8 cellular contexts compared by ENCODE assay signal in the genomic region with DNA sequence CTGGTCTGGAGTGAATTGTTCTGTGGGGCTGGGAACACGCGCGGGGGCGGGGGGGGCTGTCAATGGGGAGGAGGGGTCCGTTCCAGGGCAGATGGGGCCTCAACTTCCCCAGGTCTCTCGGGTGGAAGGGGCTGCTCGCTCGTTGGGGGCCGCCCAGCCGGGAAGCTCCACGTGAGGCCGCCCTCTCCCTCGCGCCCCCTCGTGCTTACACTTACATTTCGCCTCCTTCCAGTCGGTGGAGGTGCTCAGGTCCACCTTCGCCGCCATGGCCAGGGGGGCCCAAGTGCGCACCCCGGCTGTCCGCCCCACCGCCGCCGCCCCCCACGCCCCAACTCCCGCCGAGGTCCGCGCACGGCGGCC. TPM values are rescaled to one million over a fixed set of nuclear protein-coding genes. Genes with fewer than 3 reads are reported as not detected.
DNase-seq lines count a peak whose midpoint lies in the region; ATAC-seq and TF ChIP-seq lines count a peak whose summit lies in the region.

No MANE protein-coding gene starts in this region.

- CTCF ChIA-PET in IMR-90 (lab: Yijun Ruan, JAX) = no interaction called here

- no peaks in the 10 kb centered on the region for H3K36me3 ChIP-seq in IMR-90 (ENCODE audit: control insufficient read depth, insufficient read depth, low read length)
- no peaks in the 10 kb centered on the region for H3K36me3 ChIP-seq in stomach smooth muscle (ENCODE audit: control insufficient read depth in 2 of 2, insufficient read depth in 2 of 2, low read length in 2 of 2)

- no peak overlapping the region for H2BK5ac ChIP-seq in IMR-90 (ENCODE audit: low read depth, low read length, poor library complexity, severe bottlenecking)

- peak overlapping the region; percentile 25; the same call in 1 of the 2 replicates for H4K91ac ChIP-seq in IMR-90 (ENCODE audit: insufficient read depth, low read depth, low read length)

- H3K4me3 ChIP-seq in IMR-90 (ENCODE audit: insufficient read depth, low read depth, low read length) (peak overlapping the region; percentile 72), astrocyte of the cerebellum (ENCODE audit: low read depth, low read length) (peak overlapping the region; percentile 68), stomach smooth muscle (ENCODE audit: low read length in 2 of 2) (peak overlapping the region; percentile 52 to 80)

- peak overlapping the region; percentile 89 for H3K4me2 ChIP-seq in IMR-90 (ENCODE audit: low read depth, low read length)

- no peak overlapping the region for H3K18ac ChIP-seq in IMR-90 (ENCODE audit: low read depth, low read length)

- POLR2A ChIA-PET in IMR-90 (lab: Charles Lee; ENCODE audit: unreplicated experiment) = no interaction called here

- H4K8ac ChIP-seq in IMR-90 (ENCODE audit: low read depth in 2 of 2, low read length in 2 of 2) = peak overlapping the region; percentile 64 to 72; a peak in 2 of 4 replicates

- no peak overlapping the region for H2BK15ac ChIP-seq in IMR-90 (ENCODE audit: low read depth, low read length)

- no peak for TF ChIP-seq RAD21 in IMR-90 (IDR thresholded peaks at IDR 0.05; ENCODE audit: low read length)

- peak overlapping the region; percentile 96 for H2AK5ac ChIP-seq in IMR-90 (ENCODE audit: low read depth, low read length)

- H4K5ac ChIP-seq in IMR-90 (ENCODE audit: low read depth, low read length) = no peak overlapping the region

- peak overlapping the region; percentile 93 for H2AK9ac ChIP-seq in IMR-90 (replicated peaks; ENCODE audit: low read depth, low read length, poor library complexity)

- in situ Hi-C loops in IMR-90 (cut with MboI; ENCODE audit: low sequenced_read_pairs) (no loop called here), astrocyte of the cerebellum (cut with HindIII; ENCODE audit: low sequenced_read_pairs) (no loop called here)

- DNase-seq in IMR-90 (no peak), astrocyte of the cerebellum (ENCODE audit: low read depth) (no peak), GF-D8 (lab: John Stamatoyannopoulos, UW) (no peak)

- no peak overlapping the region; the same call in 1 of the 2 replicates for H3K23ac ChIP-seq in IMR-90 (ENCODE audit: low read depth, low read length)

- H3K79me1 ChIP-seq in IMR-90 (ENCODE audit: low read depth in 1 of 2, low read length in 2 of 2) = peaks cover 7 to 28% of the 10 kb centered on the region in 2 experiments; a peak in 3 of 4 replicates

- dilution Hi-C loops in IMR-90 (cut with HindIII; ENCODE audit: low sequenced_read_pairs, unreplicated experiment) = no loop called here

- peak overlapping the region; percentile 22; the same call in 1 of the 2 replicates for H3K27ac ChIP-seq in IMR-90 (ENCODE audit: insufficient read depth, low read length)
- H3K27ac ChIP-seq in layer of hippocampus (ENCODE audit: low read depth, low read length) = peak overlapping the region; percentile 71
- H3K27ac ChIP-seq in stomach smooth muscle (ENCODE audit: low read length) = peak overlapping the region; percentile 11

- H3K4me1 ChIP-seq in IMR-90 (ENCODE audit: control insufficient read depth, insufficient read depth, low read length) (peaks cover 5% of the 10 kb centered on the region; the same call in 1 of the 2 replicates), stomach smooth muscle (ENCODE audit: control insufficient read depth, insufficient read depth, low read length) (peaks cover 16% of the 10 kb centered on the region)

- TF ChIP-seq POLR2A in IMR-90 (IDR thresholded peaks at IDR 0.05; ENCODE audit: low read depth, low read length) = no peak

- peak; percentile 18; the same call in 1 of the 3 replicates for TF ChIP-seq CTCF in GM12872 (IDR thresholded peaks at IDR 0.05; ENCODE audit: insufficient read depth, low read depth, low read length)
- TF ChIP-seq CTCF in IMR-90 (conservative IDR thresholded peaks at IDR 0.05; ENCODE audit: low read depth, low read length) = peak; percentile 13; the same call in 1 of the 2 replicates
- TF ChIP-seq CTCF in astrocyte of the cerebellum (IDR thresholded peaks at IDR 0.05; ENCODE audit: low read depth, low read length, missing control alignments) = peak; percentile 12

- H2BK20ac ChIP-seq in IMR-90 (ENCODE audit: low read depth, low read length) = no peak overlapping the region

- peaks cover 6% of the 10 kb centered on the region; the same call in 1 of the 2 replicates for H3K9me1 ChIP-seq in IMR-90 (ENCODE audit: insufficient read depth, low read length)

- H3K9ac ChIP-seq in IMR-90 (ENCODE audit: low read depth, low read length) (peak overlapping the region; percentile 36; the same call in 1 of the 2 replicates), stomach smooth muscle (ENCODE audit: low read length in 2 of 2) (peak overlapping the region in 1 of 2 donors; percentile 71)

- intact Hi-C loops in IMR-90 (cut with micrococcal nuclease) = no loop called here

- ATAC-seq in IMR-90 (ENCODE audit: low read depth) (peak; percentile 21), HG03521 (IDR thresholded peaks at IDR 0.05; ENCODE audit: unreplicated experiment) (no peak), GM21515 (IDR thresholded peaks at IDR 0.05; ENCODE audit: unreplicated experiment) (no peak)

- no peak overlapping the region for H2BK120ac ChIP-seq in IMR-90 (ENCODE audit: low read depth, low read length)

- H3K4ac ChIP-seq in IMR-90 (ENCODE audit: low read depth, low read length) = peak overlapping the region; percentile 88; the same call in 1 of the 2 replicates

- BruUV-seq in IMR-90 (replicated peaks; lab: Mats Ljungman, UMichigan) = no TSS peak

- peak overlapping the region; percentile 95 for H2AFZ ChIP-seq in IMR-90 (replicated peaks; ENCODE audit: low read length, poor library complexity)

- H3K56ac ChIP-seq in IMR-90 (ENCODE audit: extremely low read depth, insufficient read depth, low read length) = no peak overlapping the region

- peak overlapping the region; percentile 82 for H3K14ac ChIP-seq in IMR-90 (replicated peaks; ENCODE audit: low read depth, low read length)

- H3K27me3 ChIP-seq in IMR-90 (ENCODE audit: control insufficient read depth, insufficient read depth, low read length) = no peaks in the 10 kb centered on the region
- no peaks in the 10 kb centered on the region for H3K27me3 ChIP-seq in layer of hippocampus (ENCODE audit: control insufficient read depth, insufficient read depth, low read length)
- no peaks in the 10 kb centered on the region for H3K27me3 ChIP-seq in stomach smooth muscle (ENCODE audit: control insufficient read depth in 1 of 2, insufficient read depth in 2 of 2, low read length in 2 of 2)

- H3K9me3 ChIP-seq in IMR-90 (ENCODE audit: control insufficient read depth, insufficient read depth, low read length) = no peaks in the 10 kb centered on the region
- no peaks in the 10 kb centered on the region for H3K9me3 ChIP-seq in stomach smooth muscle (ENCODE audit: control insufficient read depth in 2 of 2, low read length in 2 of 2)

- H4K20me1 ChIP-seq in IMR-90 (ENCODE audit: insufficient read depth, low read length) = no peaks in the 10 kb centered on the region

- WGBS in IMR-90 (ENCODE audit: extremely low coverage in 2 of 2, insufficient read length in 1 of 2), 2 experiments = 2% methylated on average over 15 of the region's 32 CpGs; no CpG with 5 or more reads in 1 of the 2 experiments

TF ChIP-seq in IMR-90, 13 proteins besides CTCF, POLR2A, EP300 and RAD21 (continues in another document):
- TF ChIP-seq MAFK (IDR thresholded peaks at IDR 0.05; ENCODE audit: low read depth, low read length) (no peak), CHD1 (IDR thresholded peaks at IDR 0.05; ENCODE audit: low read depth, low read length) (no peak), MAZ (IDR thresholded peaks at IDR 0.05; ENCODE audit: borderline replicate concordance, low read depth, low read length) (no peak), RCOR1 (IDR thresholded peaks at IDR 0.05; ENCODE audit: insufficient replicate concordance, low read length) (no peak), USF2 (IDR thresholded peaks at IDR 0.05; ENCODE audit: low read depth, low read length) (no peak), MXI1 (IDR thresholded peaks at IDR 0.05; ENCODE audit: borderline replicate concordance, low read depth, low read length) (no peak), RFX5 (IDR thresholded peaks at IDR 0.05; ENCODE audit: low read depth, low read length) (no peak), FOS (IDR thresholded peaks at IDR 0.05; ENCODE audit: low read depth, low read length) (no peak), BHLHE40 (IDR thresholded peaks at IDR 0.05; ENCODE audit: low read depth, low read length) (no peak), SMC3 (IDR thresholded peaks at IDR 0.05; ENCODE audit: low read depth, low read length) (no peak), NFE2L2 (IDR thresholded peaks at IDR 0.05; ENCODE audit: low read depth, low read length) (no peak)
- TF ChIP-seq, protein P1, sequence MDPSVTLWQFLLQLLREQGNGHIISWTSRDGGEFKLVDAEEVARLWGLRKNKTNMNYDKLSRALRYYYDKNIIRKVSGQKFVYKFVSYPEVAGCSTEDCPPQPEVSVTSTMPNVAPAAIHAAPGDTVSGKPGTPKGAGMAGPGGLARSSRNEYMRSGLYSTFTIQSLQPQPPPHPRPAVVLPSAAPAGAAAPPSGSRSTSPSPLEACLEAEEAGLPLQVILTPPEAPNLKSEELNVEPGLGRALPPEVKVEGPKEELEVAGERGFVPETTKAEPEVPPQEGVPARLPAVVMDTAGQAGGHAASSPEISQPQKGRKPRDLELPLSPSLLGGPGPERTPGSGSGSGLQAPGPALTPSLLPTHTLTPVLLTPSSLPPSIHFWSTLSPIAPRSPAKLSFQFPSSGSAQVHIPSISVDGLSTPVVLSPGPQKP (IDR thresholded peaks at IDR 0.05; ENCODE audit: borderline replicate concordance, low read depth, low read length) = no peak

RNA-seq across cellular contexts. Expression of gene MACROD1, which starts 0.5 kb away (rescaled TPM):
- 2.5 and 4.2 TPM in 2 replicates for total RNA-seq in IMR-90 (2012; rRNA removed)
- polyA plus RNA-seq in IMR-90 (2012; rRNA removed) = 9.3 and 10.9 TPM in 2 replicates
- polyA plus RNA-seq in IMR-90 (2012; cell fraction: cytosol; rRNA removed) = 8.0 and 18.4 TPM in 2 replicates
- 21.0 and 35.8 TPM in 2 replicates for polyA plus RNA-seq in IMR-90 (2012; cell fraction: nucleus; rRNA removed; ENCODE audit: low replicate concordance)

RNA-seq across cellular contexts. Expression of gene STIP1, which starts 20.5 kb away (rescaled TPM):
- total RNA-seq in IMR-90 (2012; rRNA removed) = 363 and 489 TPM in 2 replicates
- polyA plus RNA-seq in IMR-90 (2012; rRNA removed) = 189 and 201 TPM in 2 replicates
- 99.3 and 323 TPM in 2 replicates for polyA plus RNA-seq in IMR-90 (2012; cell fraction: cytosol; rRNA removed)
- polyA plus RNA-seq in IMR-90 (2012; cell fraction: nucleus; rRNA removed; ENCODE audit: low replicate concordance) = 76.3 and 102 TPM in 2 replicates

RNA-seq across cellular contexts. Expression of gene FERMT3, which starts 41.1 kb away (rescaled TPM):
- 0.36 and 0.56 TPM in 2 replicates for total RNA-seq in IMR-90 (2012; rRNA removed)
- 2.3 and 2.5 TPM in 2 replicates for polyA plus RNA-seq in IMR-90 (2012; rRNA removed)
- polyA plus RNA-seq in IMR-90 (2012; cell fraction: cytosol; rRNA removed) = 1.7 and 2.4 TPM in 2 replicates
- 11.8 and 27.1 TPM in 2 replicates for polyA plus RNA-seq in IMR-90 (2012; cell fraction: nucleus; rRNA removed; ENCODE audit: low replicate concordance)

Comparison
In these comparisons a context has a peak if more than half of its experiments do, and no peak if none do; other contexts are left out.
1. H3K27ac ChIP-seq: peak in every context shown above with its lines; median percentile 71 in layer of hippocampus; 22 in IMR-90; 11 in stomach smooth muscle.